ENCODE assay signal across 2 cellular contexts in the genomic region with DNA sequence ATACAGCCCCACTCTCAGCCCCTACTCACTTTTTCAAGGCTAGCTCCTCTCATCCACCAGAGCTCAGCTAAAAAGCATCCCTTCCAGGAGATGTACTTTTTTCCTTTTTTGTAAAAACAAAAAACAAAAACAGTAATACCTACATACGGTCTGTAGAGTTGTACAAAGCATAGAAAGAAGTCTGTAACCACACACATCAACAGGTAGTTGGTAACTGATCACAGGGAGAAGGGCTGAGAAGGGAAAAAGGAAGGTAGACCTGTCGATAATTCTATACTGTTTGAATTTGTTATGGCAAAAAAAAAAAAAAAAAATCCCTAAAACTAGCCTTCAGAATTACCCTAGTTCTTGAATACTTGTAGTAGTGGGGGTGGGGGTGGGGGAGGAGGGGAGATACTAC.
TF ChIP-seq lines count a peak whose summit lies in the region.

No MANE protein-coding gene starts in this region.

TF ChIP-seq in SK-N-SH, 30 proteins besides CTCF, POLR2A, EP300 and RAD21 (continued from another document):
- TF ChIP-seq, protein P1, sequence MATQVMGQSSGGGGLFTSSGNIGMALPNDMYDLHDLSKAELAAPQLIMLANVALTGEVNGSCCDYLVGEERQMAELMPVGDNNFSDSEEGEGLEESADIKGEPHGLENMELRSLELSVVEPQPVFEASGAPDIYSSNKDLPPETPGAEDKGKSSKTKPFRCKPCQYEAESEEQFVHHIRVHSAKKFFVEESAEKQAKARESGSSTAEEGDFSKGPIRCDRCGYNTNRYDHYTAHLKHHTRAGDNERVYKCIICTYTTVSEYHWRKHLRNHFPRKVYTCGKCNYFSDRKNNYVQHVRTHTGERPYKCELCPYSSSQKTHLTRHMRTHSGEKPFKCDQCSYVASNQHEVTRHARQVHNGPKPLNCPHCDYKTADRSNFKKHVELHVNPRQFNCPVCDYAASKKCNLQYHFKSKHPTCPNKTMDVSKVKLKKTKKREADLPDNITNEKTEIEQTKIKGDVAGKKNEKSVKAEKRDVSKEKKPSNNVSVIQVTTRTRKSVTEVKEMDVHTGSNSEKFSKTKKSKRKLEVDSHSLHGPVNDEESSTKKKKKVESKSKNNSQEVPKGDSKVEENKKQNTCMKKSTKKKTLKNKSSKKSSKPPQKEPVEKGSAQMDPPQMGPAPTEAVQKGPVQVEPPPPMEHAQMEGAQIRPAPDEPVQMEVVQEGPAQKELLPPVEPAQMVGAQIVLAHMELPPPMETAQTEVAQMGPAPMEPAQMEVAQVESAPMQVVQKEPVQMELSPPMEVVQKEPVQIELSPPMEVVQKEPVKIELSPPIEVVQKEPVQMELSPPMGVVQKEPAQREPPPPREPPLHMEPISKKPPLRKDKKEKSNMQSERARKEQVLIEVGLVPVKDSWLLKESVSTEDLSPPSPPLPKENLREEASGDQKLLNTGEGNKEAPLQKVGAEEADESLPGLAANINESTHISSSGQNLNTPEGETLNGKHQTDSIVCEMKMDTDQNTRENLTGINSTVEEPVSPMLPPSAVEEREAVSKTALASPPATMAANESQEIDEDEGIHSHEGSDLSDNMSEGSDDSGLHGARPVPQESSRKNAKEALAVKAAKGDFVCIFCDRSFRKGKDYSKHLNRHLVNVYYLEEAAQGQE (IDR thresholded peaks at IDR 0.05; ENCODE audit: low read depth, low read length) = no peak
- TF ChIP-seq ELF1 (IDR thresholded peaks at IDR 0.05) = no peak
- TF ChIP-seq GABPA (IDR thresholded peaks at IDR 0.05; ENCODE audit: low read depth) = no peak
- TF ChIP-seq SMC3 (IDR thresholded peaks at IDR 0.05; ENCODE audit: low read depth, low read length) = no peak
- TF ChIP-seq TAF1 (IDR thresholded peaks at IDR 0.05; ENCODE audit: borderline replicate concordance, low read depth, low read length) = no peak
- no peak for TF ChIP-seq GATA2 (CRISPR knock-in tag; IDR thresholded peaks at IDR 0.05)
- TF ChIP-seq, protein P2, sequence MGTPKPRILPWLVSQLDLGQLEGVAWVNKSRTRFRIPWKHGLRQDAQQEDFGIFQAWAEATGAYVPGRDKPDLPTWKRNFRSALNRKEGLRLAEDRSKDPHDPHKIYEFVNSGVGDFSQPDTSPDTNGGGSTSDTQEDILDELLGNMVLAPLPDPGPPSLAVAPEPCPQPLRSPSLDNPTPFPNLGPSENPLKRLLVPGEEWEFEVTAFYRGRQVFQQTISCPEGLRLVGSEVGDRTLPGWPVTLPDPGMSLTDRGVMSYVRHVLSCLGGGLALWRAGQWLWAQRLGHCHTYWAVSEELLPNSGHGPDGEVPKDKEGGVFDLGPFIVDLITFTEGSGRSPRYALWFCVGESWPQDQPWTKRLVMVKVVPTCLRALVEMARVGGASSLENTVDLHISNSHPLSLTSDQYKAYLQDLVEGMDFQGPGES (IDR thresholded peaks at IDR 0.05; ENCODE audit: low read depth, low read length) = no peak
TF ChIP-seq in SK-N-SH: peak in this region for 0.

TF ChIP-seq in SK-N-SH treated with all-trans-retinoic acid at 6 μM for 48 hours, 23 proteins besides CTCF, POLR2A, EP300 and RAD21 (continued from another document):
- TF ChIP-seq, protein P3, sequence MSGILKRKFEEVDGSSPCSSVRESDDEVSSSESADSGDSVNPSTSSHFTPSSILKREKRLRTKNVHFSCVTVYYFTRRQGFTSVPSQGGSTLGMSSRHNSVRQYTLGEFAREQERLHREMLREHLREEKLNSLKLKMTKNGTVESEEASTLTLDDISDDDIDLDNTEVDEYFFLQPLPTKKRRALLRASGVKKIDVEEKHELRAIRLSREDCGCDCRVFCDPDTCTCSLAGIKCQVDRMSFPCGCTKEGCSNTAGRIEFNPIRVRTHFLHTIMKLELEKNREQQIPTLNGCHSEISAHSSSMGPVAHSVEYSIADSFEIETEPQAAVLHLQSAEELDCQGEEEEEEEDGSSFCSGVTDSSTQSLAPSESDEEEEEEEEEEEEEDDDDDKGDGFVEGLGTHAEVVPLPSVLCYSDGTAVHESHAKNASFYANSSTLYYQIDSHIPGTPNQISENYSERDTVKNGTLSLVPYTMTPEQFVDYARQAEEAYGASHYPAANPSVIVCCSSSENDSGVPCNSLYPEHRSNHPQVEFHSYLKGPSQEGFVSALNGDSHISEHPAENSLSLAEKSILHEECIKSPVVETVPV (CRISPR knock-in tag; IDR thresholded peaks at IDR 0.05) = no peak
- TF ChIP-seq ESRRG (CRISPR knock-in tag; IDR thresholded peaks at IDR 0.05) = no peak
- TF ChIP-seq ZNF70 (CRISPR knock-in tag; IDR thresholded peaks at IDR 0.05) = no peak
- TF ChIP-seq TOX (CRISPR knock-in tag; IDR thresholded peaks at IDR 0.05; ENCODE audit: borderline replicate concordance) = no peak
- TF ChIP-seq SNAI2 (CRISPR knock-in tag; IDR thresholded peaks at IDR 0.05) = no peak
- TF ChIP-seq, protein P4, sequence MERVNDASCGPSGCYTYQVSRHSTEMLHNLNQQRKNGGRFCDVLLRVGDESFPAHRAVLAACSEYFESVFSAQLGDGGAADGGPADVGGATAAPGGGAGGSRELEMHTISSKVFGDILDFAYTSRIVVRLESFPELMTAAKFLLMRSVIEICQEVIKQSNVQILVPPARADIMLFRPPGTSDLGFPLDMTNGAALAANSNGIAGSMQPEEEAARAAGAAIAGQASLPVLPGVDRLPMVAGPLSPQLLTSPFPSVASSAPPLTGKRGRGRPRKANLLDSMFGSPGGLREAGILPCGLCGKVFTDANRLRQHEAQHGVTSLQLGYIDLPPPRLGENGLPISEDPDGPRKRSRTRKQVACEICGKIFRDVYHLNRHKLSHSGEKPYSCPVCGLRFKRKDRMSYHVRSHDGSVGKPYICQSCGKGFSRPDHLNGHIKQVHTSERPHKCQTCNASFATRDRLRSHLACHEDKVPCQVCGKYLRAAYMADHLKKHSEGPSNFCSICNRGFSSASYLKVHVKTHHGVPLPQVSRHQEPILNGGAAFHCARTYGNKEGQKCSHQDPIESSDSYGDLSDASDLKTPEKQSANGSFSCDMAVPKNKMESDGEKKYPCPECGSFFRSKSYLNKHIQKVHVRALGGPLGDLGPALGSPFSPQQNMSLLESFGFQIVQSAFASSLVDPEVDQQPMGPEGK (CRISPR knock-in tag; IDR thresholded peaks at IDR 0.05; ENCODE audit: borderline replicate concordance) = no peak
- no peak for TF ChIP-seq RARB (CRISPR knock-in tag; IDR thresholded peaks at IDR 0.05)
- TF ChIP-seq, protein P5, sequence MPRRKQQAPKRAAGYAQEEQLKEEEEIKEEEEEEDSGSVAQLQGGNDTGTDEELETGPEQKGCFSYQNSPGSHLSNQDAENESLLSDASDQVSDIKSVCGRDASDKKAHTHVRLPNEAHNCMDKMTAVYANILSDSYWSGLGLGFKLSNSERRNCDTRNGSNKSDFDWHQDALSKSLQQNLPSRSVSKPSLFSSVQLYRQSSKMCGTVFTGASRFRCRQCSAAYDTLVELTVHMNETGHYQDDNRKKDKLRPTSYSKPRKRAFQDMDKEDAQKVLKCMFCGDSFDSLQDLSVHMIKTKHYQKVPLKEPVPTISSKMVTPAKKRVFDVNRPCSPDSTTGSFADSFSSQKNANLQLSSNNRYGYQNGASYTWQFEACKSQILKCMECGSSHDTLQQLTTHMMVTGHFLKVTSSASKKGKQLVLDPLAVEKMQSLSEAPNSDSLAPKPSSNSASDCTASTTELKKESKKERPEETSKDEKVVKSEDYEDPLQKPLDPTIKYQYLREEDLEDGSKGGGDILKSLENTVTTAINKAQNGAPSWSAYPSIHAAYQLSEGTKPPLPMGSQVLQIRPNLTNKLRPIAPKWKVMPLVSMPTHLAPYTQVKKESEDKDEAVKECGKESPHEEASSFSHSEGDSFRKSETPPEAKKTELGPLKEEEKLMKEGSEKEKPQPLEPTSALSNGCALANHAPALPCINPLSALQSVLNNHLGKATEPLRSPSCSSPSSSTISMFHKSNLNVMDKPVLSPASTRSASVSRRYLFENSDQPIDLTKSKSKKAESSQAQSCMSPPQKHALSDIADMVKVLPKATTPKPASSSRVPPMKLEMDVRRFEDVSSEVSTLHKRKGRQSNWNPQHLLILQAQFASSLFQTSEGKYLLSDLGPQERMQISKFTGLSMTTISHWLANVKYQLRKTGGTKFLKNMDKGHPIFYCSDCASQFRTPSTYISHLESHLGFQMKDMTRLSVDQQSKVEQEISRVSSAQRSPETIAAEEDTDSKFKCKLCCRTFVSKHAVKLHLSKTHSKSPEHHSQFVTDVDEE (CRISPR knock-in tag; IDR thresholded peaks at IDR 0.05) = no peak
- no peak for TF ChIP-seq GLIS3 (CRISPR knock-in tag; IDR thresholded peaks at IDR 0.05)
- TF ChIP-seq ZFP30 (CRISPR knock-in tag; IDR thresholded peaks at IDR 0.05) = no peak
